ENCODE assay signal across 10 cellular contexts in genomic region chr12:89783321-89784060, GRCh38.
DNase-seq lines count a peak whose midpoint lies in the region; ATAC-seq, FAIRE-seq and TF ChIP-seq lines count a peak whose summit lies in the region.
"Had no signal": no experiment of that assay in that cellular context is flagged by ENCODE, and none has a peak within 500 bp of the region (broad histone marks: within the 10 kb centered on the region; RNA-seq: fewer than 3 reads in every experiment).

No MANE protein-coding gene starts in this region.

- no peaks in the 10 kb centered on the region for H4K20me1 ChIP-seq in K562 (replicated peaks; ENCODE audit: control insufficient read depth, insufficient read depth, low read length)

- no peak for TF ChIP-seq EP300 in K562 (IDR thresholded peaks at IDR 0.05; ENCODE audit: low read length)

- H3K4me3 Mint-ChIP-seq in activated naive CD4-positive, alpha-beta T cell treated with anti-CD3 and anti-CD28 coated beads, Interleukin-2, amount 10 ng/mL, durations not matched to agents 7 days and 5 days: no peak overlapping the region
- H3K4me3 Mint-ChIP-seq: activated naive CD8-positive, alpha-beta T cell had no signal

- DNase-seq in DMS 273 (lab: John Stamatoyannopoulos, UW; ENCODE audit: unreplicated experiment) (peak; percentile 87), KBM-7 (peak; percentile 54), K562 (ENCODE audit: extremely low read depth in 1 of 4, low spot score in 3 of 4) (no peak), mucosa of descending colon (no peak), COR-L47 (lab: John Stamatoyannopoulos, UW) (no peak)
- DNase-seq in stimulated activated CD4-positive, alpha-beta T cell treated with anti-CD3 and anti-CD28 coated beads, Interleukin-12 subunit alpha, Interleukin-12 subunit beta, amount 100 ng/mL, for 4 hours: no peak
- DNase-seq in activated naive CD4-positive, alpha-beta T cell treated with anti-CD3 and anti-CD28 coated beads, Interleukin-2, amount 10 ng/mL, durations not matched to agents 7 days and 5 days: no peak

- in situ Hi-C loops in KBM-7 (cut with MboI; ENCODE audit: low pct_unique_long_range_greater_than_20kb, low sequenced_read_pairs) (no loop called here), K562 (cut with MboI) (no loop called here)

- H3K36me3 Mint-ChIP-seq in activated naive CD4-positive, alpha-beta T cell treated with anti-CD3 and anti-CD28 coated beads, Interleukin-2, amount 10 ng/mL, durations not matched to agents 7 days and 5 days: peaks cover 3% of the 10 kb centered on the region

- BruUV-seq in K562 (replicated peaks; lab: Mats Ljungman, UMichigan): no TSS peak

- H3K79me2 ChIP-seq in K562 (ENCODE audit: control insufficient read depth, insufficient read depth, low read length): no peaks in the 10 kb centered on the region

- no peak overlapping the region for H2AFZ ChIP-seq in K562 (ENCODE audit: low read depth, low read length)

- H3K27me3 ChIP-seq in K562 (ENCODE audit: control insufficient read depth in 2 of 2, insufficient read depth in 2 of 2, low read length in 2 of 2): no peaks in the 10 kb centered on the region

- CTCF ChIA-PET in K562 (lab: Yijun Ruan, JAX; ENCODE audit: low intra/inter-chr PET ratio): interaction anchor here (0.7 kb wide), 1 partner anchor 231 kb away, joined by 4 read pairs; no protein-coding TSS in a partner anchor
- CTCF ChIA-PET in activated naive CD4-positive, alpha-beta T cell treated with anti-CD3 and anti-CD28 coated beads, Interleukin-2, amount 10 ng/mL, durations not matched to agents 7 days and 5 days (lab: Charles Lee): no interaction called here

- H3K9me3 ChIP-seq in K562 (replicated peaks; ENCODE audit: control insufficient read depth, insufficient read depth, low read depth, low read length) (0 out of 2 replicates have a peak, but pooled peaks cover 3% of the 10 kb centered on the region), mucosa of descending colon (peaks cover 10% of the 10 kb centered on the region)

- TF ChIP-seq CTCF in K562 (IDR thresholded peaks at IDR 0.05 in 2 of 3, conservative IDR thresholded peaks at IDR 0.05 in 1 of 3; ENCODE audit: insufficient read depth in 2 of 3, low read depth in 1 of 3, low read length in 3 of 3) (no peak), mucosa of descending colon (IDR thresholded peaks at IDR 0.05) (no peak)

- no peaks in the 10 kb centered on the region for H3K36me3 ChIP-seq in K562 (ENCODE audit: control insufficient read depth, insufficient read depth, low read length)
- no peaks in the 10 kb centered on the region for H3K36me3 ChIP-seq in mucosa of descending colon (ENCODE audit: low read depth)

- H3K27ac ChIP-seq in K562 (ENCODE audit: extremely low read depth, low read depth, low read length): no peak overlapping the region

- no peak overlapping the region for H3K9ac ChIP-seq in K562 (ENCODE audit: insufficient read depth in 1 of 2, low read depth in 2 of 2, low read length in 2 of 2)

- no peaks in the 10 kb centered on the region for H3K4me1 Mint-ChIP-seq in activated naive CD4-positive, alpha-beta T cell treated with anti-CD3 and anti-CD28 coated beads, Interleukin-2, amount 10 ng/mL, durations not matched to agents 7 days and 5 days

- no peak overlapping the region for H3K4me2 ChIP-seq in K562 (ENCODE audit: insufficient read depth, low read length)

- H3K9me3 Mint-ChIP-seq in activated naive CD4-positive, alpha-beta T cell treated with anti-CD3 and anti-CD28 coated beads, Interleukin-2, amount 10 ng/mL, durations not matched to agents 7 days and 5 days: peaks cover 11% of the 10 kb centered on the region

- H3K9me1 ChIP-seq in K562 (ENCODE audit: control insufficient read depth, insufficient read depth, low read length): no peaks in the 10 kb centered on the region

- POLR2A ChIA-PET in K562 (lab: Yijun Ruan, JAX): no interaction called here

- H3K27ac Mint-ChIP-seq in activated naive CD4-positive, alpha-beta T cell treated with anti-CD3 and anti-CD28 coated beads, Interleukin-2, amount 10 ng/mL, durations not matched to agents 7 days and 5 days: no peak overlapping the region
- H3K27ac Mint-ChIP-seq: activated naive CD8-positive, alpha-beta T cell had no signal

- H3K4me3 ChIP-seq in K562 (no peak overlapping the region), mucosa of descending colon (no peak overlapping the region)

- ATAC-seq in K562: peak; percentile 43; the same call in 1 of the 3 replicates
- peak; percentile 54 for ATAC-seq in mucosa of descending colon
- no peak for ATAC-seq in HG03565 (IDR thresholded peaks at IDR 0.05; ENCODE audit: unreplicated experiment)

- WGBS in K562 (ENCODE audit: insufficient coverage, low coverage, missing lambda C conversion rate): 4% methylated on average over 4 of the region's 4 CpGs

- H3K27me3 Mint-ChIP-seq in activated naive CD4-positive, alpha-beta T cell treated with anti-CD3 and anti-CD28 coated beads, Interleukin-2, amount 10 ng/mL, durations not matched to agents 7 days and 5 days: no peaks in the 10 kb centered on the region
- H3K27me3 Mint-ChIP-seq: activated naive CD8-positive, alpha-beta T cell; IgD-negative memory B cell had no signal

- no peak for FAIRE-seq in K562 (lab: Jason Lieb, UNC)

- H3K4me1 ChIP-seq in K562 (replicated peaks in 1 of 2; ENCODE audit: control insufficient read depth in 2 of 2, insufficient read depth in 2 of 2, low read length in 2 of 2) (no peaks in the 10 kb centered on the region), mucosa of descending colon (ENCODE audit: low read depth) (no peaks in the 10 kb centered on the region)

- TF ChIP-seq POLR2A in K562 (conservative IDR thresholded peaks at IDR 0.05): no peak

- intact Hi-C loops in K562 (cut with micrococcal nuclease): no loop called here
- intact Hi-C loops in mucosa of descending colon (cut with DNase I, micrococcal nuclease): no loop called here

- peak in 1 of 2 experiments; percentile 3; a peak in 1 of 4 replicates for TF ChIP-seq RAD21 in K562 (CRISPR knock-in tag; conservative IDR thresholded peaks at IDR 0.05 in 1 of 2, IDR thresholded peaks at IDR 0.05 in 1 of 2)

TF ChIP-seq in K562, 482 proteins besides CTCF, POLR2A, EP300 and RAD21:
- no peak for TF ChIP-seq MTA3 (IDR thresholded peaks at IDR 0.05; ENCODE audit: borderline replicate concordance)
- TF ChIP-seq PTTG1 (tag; IDR thresholded peaks at IDR 0.05; ENCODE audit: low read depth): no peak

Comparison
In these comparisons a context has a peak if more than half of its experiments do, and no peak if none do; other contexts are left out.
1. DNase-seq: peak in DMS 273 (single experiment) and KBM-7 (single experiment); none in K562 (0 of 4), mucosa of descending colon (0 of 3), stimulated activated CD4-positive, alpha-beta T cell treated with anti-CD3 and anti-CD28 coated beads, Interleukin-12 subunit alpha, Interleukin-12 subunit beta, amount 100 ng/mL, for 4 hours (single experiment), COR-L47 (single experiment) and activated naive CD4-positive, alpha-beta T cell treated with anti-CD3 and anti-CD28 coated beads, Interleukin-2, amount 10 ng/mL, durations not matched to agents 7 days and 5 days (single experiment).